18 cellular contexts compared by ENCODE assay signal in genomic region chr18:62688743-62689317, GRCh38. TPM values are rescaled to one million over a fixed set of nuclear protein-coding genes. Genes with fewer than 3 reads are reported as not detected.
DNase-seq lines count a peak whose midpoint lies in the region; ATAC-seq, FAIRE-seq and TF ChIP-seq lines count a peak whose summit lies in the region.
"Had no signal": no experiment of that assay in that cellular context is flagged by ENCODE, and none has a peak within 500 bp of the region (broad histone marks: within the 10 kb centered on the region; RNA-seq: fewer than 3 reads in every experiment).

No MANE protein-coding gene starts in this region.

- in situ Hi-C loops in HepG2 (cut with HindIII; ENCODE audit: extremely low pct_ligation_motif_present, low pct_unique_long_range_greater_than_20kb), result no loop called here

- TF ChIP-seq RAD21 in HepG2 (CRISPR knock-in tag; IDR thresholded peaks at IDR 0.05), result no peak

- peaks cover 13% of the 10 kb centered on the region for H3K4me1 Mint-ChIP-seq in type B pancreatic cell (ENCODE audit: unreplicated experiment)
- H3K4me1 Mint-ChIP-seq: IgD-negative memory B cell had no signal

- no peak overlapping the region for H3K4me2 ChIP-seq in HepG2 (ENCODE audit: low read depth, low read length)
- H3K4me2 ChIP-seq: A549 had no signal

- H3K4me3 ChIP-seq in HepG2 (replicated peaks in 1 of 3; ENCODE audit: insufficient read depth in 1 of 3, low read depth in 2 of 3, low read length in 3 of 3) (no peak overlapping the region), right lobe of liver (no peak overlapping the region)
- H3K4me3 ChIP-seq: A549 had no signal

- intact Hi-C loops in HepG2 (cut with micrococcal nuclease; ENCODE audit: unreplicated experiment) (no loop called here), right lobe of liver (cut with DNase I) (no loop called here)

- H3K27me3 Mint-ChIP-seq in type B pancreatic cell, result no peaks in the 10 kb centered on the region
- H3K27me3 Mint-ChIP-seq: CD4-positive, alpha-beta T cell had no signal

- TF ChIP-seq POLR2A in HepG2 (IDR thresholded peaks at IDR 0.05; ENCODE audit: insufficient read depth in 1 of 2, low read depth in 2 of 2, low read length in 2 of 2) (no peak), right lobe of liver (IDR thresholded peaks at IDR 0.05) (no peak)

- no peak overlapping the region for H3K9ac ChIP-seq in HepG2 (ENCODE audit: insufficient read depth, low read depth, low read length)

- peaks cover 0 to 3% of the 10 kb centered on the region in 2 experiments; a peak in 1 of 5 replicates for H3K27me3 ChIP-seq in HepG2 (ENCODE audit: control insufficient read depth in 1 of 2, insufficient read depth in 2 of 2, low read length in 2 of 2)
- no peaks in the 10 kb centered on the region for H3K27me3 ChIP-seq in right lobe of liver
- H3K27me3 ChIP-seq in layer of hippocampus (ENCODE audit: control insufficient read depth, insufficient read depth, low read length), result no peaks in the 10 kb centered on the region

- H3K79me2 ChIP-seq in HepG2 (ENCODE audit: insufficient read depth, low read length), result no peaks in the 10 kb centered on the region

- no peak for DNase-seq in HepG2 (ENCODE audit: low spot score)
- no peak for DNase-seq in right lobe of liver
- no peak for DNase-seq in caudate nucleus (lab: John Stamatoyannopoulos, UW)
- no peak for DNase-seq in activated CD4-positive, alpha-beta T cell treated with anti-CD3 and anti-CD28 coated beads for 1 hour
- no peak for DNase-seq in type B pancreatic cell (ENCODE audit: extremely low spot score, unreplicated experiment)
- DNase-seq in NCI-H2227 treated with DMSO at 0.1 percent for 48 hours (lab: John Stamatoyannopoulos, UW), result no peak
- DNase-seq: AML-193; CD4-positive, alpha-beta T cell; DMS79 treated with DMSO at 0.1 percent for 48 hours; GF-D8; GOT3; H9 had no signal

- H3K4me1 ChIP-seq in HepG2 (ENCODE audit: insufficient read depth, low read length) (peaks cover 21% of the 10 kb centered on the region), right lobe of liver (peaks cover 0 to 4% (median under 1%) of the 10 kb centered on the region in 4 donors)
- H3K4me1 ChIP-seq: A549 had no signal

- no peak overlapping the region for H3K4me3 Mint-ChIP-seq in type B pancreatic cell
- H3K4me3 Mint-ChIP-seq: CD4-positive, alpha-beta T cell; H9; IgD-negative memory B cell had no signal

- peaks cover 11% of the 10 kb centered on the region for H3K9me3 Mint-ChIP-seq in type B pancreatic cell

- H3K9me3 ChIP-seq in HepG2 (ENCODE audit: low read length), result peaks cover 16% of the 10 kb centered on the region
- peaks cover 0 to 3% (median 1%) of the 10 kb centered on the region in 4 donors for H3K9me3 ChIP-seq in right lobe of liver

- no peak overlapping the region for H2AFZ ChIP-seq in HepG2 (ENCODE audit: low read length)

- ATAC-seq in HepG2 (no peak), right lobe of liver (no peak)
- ATAC-seq: A549 had no signal

- CTCF ChIA-PET in HepG2 (lab: Yijun Ruan, JAX; ENCODE audit: low intra/inter-chr PET ratio, low total read pairs), result no interaction called here

- no peaks in the 10 kb centered on the region for H4K20me1 ChIP-seq in HepG2 (ENCODE audit: insufficient read depth, low read length)

- BruUV-seq in HepG2 (replicated peaks; lab: Mats Ljungman, UMichigan), result no TSS peak

- TF ChIP-seq CTCF in HepG2 (CRISPR knock-in tag; IDR thresholded peaks at IDR 0.05) (no peak), right lobe of liver (IDR thresholded peaks at IDR 0.05) (no peak), type B pancreatic cell (conservative IDR thresholded peaks at IDR 0.05) (no peak)

- 59% methylated on average over 7 of the region's 7 CpGs for WGBS in HepG2 (ENCODE audit: low lambda C conversion rate)
- 85% methylated on average over 5 of the region's 7 CpGs for WGBS in right lobe of liver (ENCODE audit: insufficient coverage, low coverage, low lambda C conversion rate, missing lambda C conversion rate)

- POLR2A ChIA-PET in HepG2 (lab: Yijun Ruan, JAX), result no interaction called here

- no peaks in the 10 kb centered on the region for H3K36me3 ChIP-seq in HepG2 (replicated peaks in 1 of 2; ENCODE audit: control insufficient read depth in 1 of 2, insufficient read depth in 2 of 2, low read length in 2 of 2)
- H3K36me3 ChIP-seq in right lobe of liver, result no peaks in the 10 kb centered on the region

- H3K27ac Mint-ChIP-seq in type B pancreatic cell, result no peak overlapping the region
- H3K27ac Mint-ChIP-seq: CD4-positive, alpha-beta T cell; H9; IgD-negative memory B cell had no signal

- H3K27ac ChIP-seq in HepG2 (ENCODE audit: extremely low read length, insufficient read depth, low read length), result no peak overlapping the region
- no peak overlapping the region for H3K27ac ChIP-seq in right lobe of liver
- peak overlapping the region; percentile 96 for H3K27ac ChIP-seq in caudate nucleus (ENCODE audit: low read depth, low read length)
- H3K27ac ChIP-seq in layer of hippocampus (ENCODE audit: low read depth, low read length), result peak overlapping the region; percentile 97
- H3K27ac ChIP-seq: 22Rv1, A549, C4-2B had no signal

- FAIRE-seq in HepG2 (lab: Jason Lieb, UNC), result no peak
- FAIRE-seq: A549, HTR-8/SVneo had no signal

- TF ChIP-seq EP300 in HepG2 (IDR thresholded peaks at IDR 0.05; ENCODE audit: low read depth in 2 of 2, low read length in 2 of 2) (no peak), HepG2 (CRISPR knock-in tag; IDR thresholded peaks at IDR 0.05; ENCODE audit: borderline replicate concordance) (no peak)

- peaks cover 5% of the 10 kb centered on the region for H3K36me3 Mint-ChIP-seq in type B pancreatic cell
- H3K36me3 Mint-ChIP-seq: IgD-negative memory B cell had no signal

TF ChIP-seq in HepG2, 621 proteins besides CTCF, POLR2A, EP300 and RAD21:
- no peak for TF ChIP-seq ZNF484 (CRISPR knock-in tag; IDR thresholded peaks at IDR 0.05; ENCODE audit: borderline replicate concordance, low read depth)
- TF ChIP-seq ZNF274 (CRISPR knock-in tag; IDR thresholded peaks at IDR 0.05), result peak; percentile 99

RNA-seq across cellular contexts. Expression of gene PHLPP1, which starts 26.5 kb away (rescaled TPM):
- 18.5 and 19.8 TPM in 2 replicates for total RNA-seq in HepG2 (2016; rRNA removed; fragmentation: Illumina TruSeq; extraction: Trizol)
- 8.5 and 10.8 TPM in 2 replicates for total RNA-seq in HepG2 (2016; cell fraction: cytosol; rRNA removed; fragmentation: Illumina TruSeq; extraction: Trizol; ENCODE audit: low read depth)
- total RNA-seq in HepG2 (2016; cell fraction: insoluble cytoplasmic fraction; rRNA removed; fragmentation: Illumina TruSeq; extraction: Trizol), result 16.7 and 17.3 TPM in 2 replicates
- 8.5 and 10.8 TPM in 2 replicates for total RNA-seq in HepG2 (2016; cell fraction: membrane; rRNA removed; fragmentation: Illumina TruSeq; extraction: Trizol)
- 29.4 and 39.2 TPM in 2 replicates for total RNA-seq in HepG2 (2016; cell fraction: nucleus; rRNA removed; fragmentation: Illumina TruSeq; extraction: Trizol)
- 9.2 and 9.8 TPM in 2 replicates for polyA plus RNA-seq in HepG2 (2011; rRNA removed)
- 7.0 and 7.7 TPM in 2 replicates for polyA plus RNA-seq in HepG2 (2011; cell fraction: cytosol; rRNA removed)
- polyA plus RNA-seq in HepG2 (2011; cell fraction: nucleus; rRNA removed), result 11.5 and 13.7 TPM in 2 replicates
- 9.2 and 15.8 TPM in 2 replicates for polyA plus RNA-seq in HepG2 (2012)
- polyA plus RNA-seq in HepG2 (2016; cell fraction: cytosol; fragmentation: Illumina TruSeq; extraction: Trizol; ENCODE audit: low read depth), result 0.60 and 0.61 TPM in 2 replicates
- polyA plus RNA-seq in HepG2 (2016; cell fraction: insoluble cytoplasmic fraction; fragmentation: Illumina TruSeq; extraction: Trizol; ENCODE audit: low read depth), result 13.0 and 17.3 TPM in 2 replicates
- polyA plus RNA-seq in HepG2 (2016; cell fraction: membrane; fragmentation: Illumina TruSeq; extraction: Trizol; ENCODE audit: low read depth), result 2.3 and 2.5 TPM in 2 replicates
- 17.6 and 19.5 TPM in 2 replicates for polyA plus RNA-seq in HepG2 (2016; cell fraction: nucleus; fragmentation: Illumina TruSeq; extraction: Trizol; ENCODE audit: insufficient read depth, low read depth)
- 17.9 and 28.2 TPM in 2 replicates for polyA minus RNA-seq in HepG2 (2011; rRNA and poly(A)+ RNA removed; ENCODE audit: low replicate concordance)
- 24.3 and 29.5 TPM in 2 replicates for polyA minus RNA-seq in HepG2 (2011; cell fraction: cytosol; rRNA and poly(A)+ RNA removed)
- polyA minus RNA-seq in HepG2 (2011; cell fraction: nucleus; rRNA and poly(A)+ RNA removed), result 61.7 and 84.3 TPM in 2 replicates
- 10 to 100 TPM in 5 of 6 experiments, 1 to 10 TPM in 1; 8.6 to 19.3 (median 17.0) TPM for total RNA-seq in right lobe of liver
- total RNA-seq in type B pancreatic cell (ENCODE audit: low replicate concordance), result 28.5 and 29.3 TPM in 2 replicates

Comparison
In these comparisons a context has a peak if more than half of its experiments do, and no peak if none do; other contexts are left out.
1. H3K27ac ChIP-seq: peak in caudate nucleus (single experiment) and layer of hippocampus (single experiment); none in HepG2 (single experiment) and right lobe of liver (0 of 3).